In genomic region chr15:66865622-66866611, GRCh38 we compare ENCODE assay signal across 9 cellular contexts.
DNase-seq lines count a peak whose midpoint lies in the region; ATAC-seq and TF ChIP-seq lines count a peak whose summit lies in the region.
"Had no signal": no experiment of that assay in that cellular context is flagged by ENCODE, and none has a peak within 500 bp of the region (broad histone marks: within the 10 kb centered on the region; RNA-seq: fewer than 3 reads in every experiment).

No MANE protein-coding gene starts in this region.

- TF ChIP-seq CTCF in MM.1S (IDR thresholded peaks at IDR 0.05; ENCODE audit: low read length) (no peak), gastroesophageal sphincter (IDR thresholded peaks at IDR 0.05) (no peak)

- TF ChIP-seq POLR2A in gastroesophageal sphincter (IDR thresholded peaks at IDR 0.05): no peak

- no peak overlapping the region for H3K9ac ChIP-seq in MM.1S (ENCODE audit: low read length)

- H3K9me2 ChIP-seq in MM.1S (replicated peaks; ENCODE audit: insufficient read depth, low read length): no peaks in the 10 kb centered on the region

- ATAC-seq in GM21423 (IDR thresholded peaks at IDR 0.05; ENCODE audit: unreplicated experiment): peak; percentile 77
- peak; percentile 41 for ATAC-seq in gastroesophageal sphincter
- ATAC-seq in HG02970 (IDR thresholded peaks at IDR 0.05; ENCODE audit: low FRiP score, unreplicated experiment): no peak

- H3K4me1 ChIP-seq in MM.1S (ENCODE audit: low read length) (no peaks in the 10 kb centered on the region), gastroesophageal sphincter (peaks cover 0 to 20% (median 6%) of the 10 kb centered on the region in 3 donors)

- no peaks in the 10 kb centered on the region for H3F3A ChIP-seq in MM.1S (ENCODE audit: insufficient read depth, low read length)

- no peak for TF ChIP-seq EP300 in gastroesophageal sphincter (IDR thresholded peaks at IDR 0.05)

- 0 out of 2 replicates have a peak overlapping the region, but pooled peaks have one; percentile 20 for H2AFZ ChIP-seq in MM.1S (ENCODE audit: low read length)

- H3K36me3 ChIP-seq in MM.1S (replicated peaks; ENCODE audit: insufficient read depth, low read length) (no peaks in the 10 kb centered on the region), gastroesophageal sphincter (peaks cover 0 to 19% of the 10 kb centered on the region in 2 donors), MG63 (peaks cover 61% of the 10 kb centered on the region)

- DNase-seq in CD1c-positive myeloid dendritic cell (ENCODE audit: extremely low spot score): peak; percentile 83
- peak; percentile 9 for DNase-seq in MM.1S
- no peak for DNase-seq in NCI-H128 (lab: John Stamatoyannopoulos, UW; ENCODE audit: unreplicated experiment)
- DNase-seq in MG63: no peak
- DNase-seq in amniotic stem cell (lab: John Stamatoyannopoulos, UW): no peak

- no peaks in the 10 kb centered on the region for H4K20me1 ChIP-seq in MM.1S (ENCODE audit: insufficient read depth, low read length)

- 85 to 93% methylated on average over 6 to 11 of the region's 15 CpGs for WGBS in gastroesophageal sphincter (ENCODE audit: low coverage in 1 of 2), 2 donors

- H3K4me2 ChIP-seq in MM.1S (ENCODE audit: low read depth, low read length): no peak overlapping the region

- H3K27me3 ChIP-seq in MM.1S (replicated peaks; ENCODE audit: insufficient read depth, low read length) (no peaks in the 10 kb centered on the region), gastroesophageal sphincter (no peaks in the 10 kb centered on the region), MG63 (no peaks in the 10 kb centered on the region)

- H3K4me3 ChIP-seq in MM.1S (ENCODE audit: low read length) (no peak overlapping the region), gastroesophageal sphincter (no peak overlapping the region), MG63 (no peak overlapping the region)
- H3K4me3 ChIP-seq: SK-N-MC had no signal

- no peaks in the 10 kb centered on the region for H3K9me3 ChIP-seq in MM.1S (replicated peaks; ENCODE audit: insufficient read depth, low read length)
- no peaks in the 10 kb centered on the region for H3K9me3 ChIP-seq in gastroesophageal sphincter
- peaks cover 19% of the 10 kb centered on the region for H3K9me3 ChIP-seq in MG63

- no peaks in the 10 kb centered on the region for H3K79me2 ChIP-seq in MM.1S (ENCODE audit: low read length)

- no peak overlapping the region for H3K27ac ChIP-seq in MM.1S (ENCODE audit: low read length)
- H3K27ac ChIP-seq in gastroesophageal sphincter: no peak overlapping the region
- H3K27ac ChIP-seq: SK-N-MC had no signal

Comparison
In these comparisons a context has a peak if more than half of its experiments do, and no peak if none do; other contexts are left out.
1. DNase-seq: peak in CD1c-positive myeloid dendritic cell (single experiment) and MM.1S (single experiment); none in NCI-H128 (single experiment), MG63 (single experiment) and amniotic stem cell (single experiment).